In the genomic region with DNA sequence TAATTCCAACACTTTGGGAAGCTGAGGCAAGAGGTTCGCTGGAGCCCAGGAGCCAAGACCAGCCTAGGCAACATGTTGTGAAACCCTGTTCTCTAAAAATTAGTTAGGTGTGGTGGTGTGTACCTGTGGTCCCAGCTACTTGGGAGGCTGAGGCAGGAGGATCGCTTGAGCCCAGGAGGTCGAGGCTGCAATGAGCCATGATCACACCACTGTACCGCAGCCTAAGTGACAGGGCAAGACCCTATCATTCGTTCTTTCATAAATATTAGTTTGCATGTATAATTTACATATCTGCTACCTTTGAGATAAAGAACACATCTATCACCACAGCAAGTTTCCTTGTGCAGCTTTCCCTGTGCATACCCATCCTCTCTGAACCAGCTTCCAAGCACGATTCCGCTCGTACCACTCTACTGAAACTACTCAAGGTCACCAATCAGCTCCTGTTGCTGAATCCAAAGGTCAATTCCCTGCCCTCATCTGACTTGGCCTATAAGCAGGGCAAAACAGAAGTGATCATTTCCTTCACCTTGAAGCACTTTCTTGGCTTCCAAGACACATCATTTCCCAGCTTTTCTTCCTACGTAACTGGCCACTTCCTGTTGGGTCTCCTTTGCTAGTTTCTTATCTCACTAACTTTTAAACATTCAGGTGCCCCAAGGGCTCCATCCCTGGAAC, we compare ENCODE assay signal across 22 cellular contexts. TPM values are rescaled to one million over a fixed set of nuclear protein-coding genes. Genes with fewer than 3 reads are reported as not detected.
DNase-seq lines count a peak whose midpoint lies in the region; ATAC-seq, FAIRE-seq and TF ChIP-seq lines count a peak whose summit lies in the region.
"Had no signal": no experiment of that assay in that cellular context is flagged by ENCODE, and none has a peak within 500 bp of the region (broad histone marks: within the 10 kb centered on the region; RNA-seq: fewer than 3 reads in every experiment).

No MANE protein-coding gene starts in this region.

- peaks cover 7% of the 10 kb centered on the region for H3K36me3 Mint-ChIP-seq in activated CD4-positive, alpha-beta memory T cell treated with anti-CD3 and anti-CD28 coated beads for 36 hours
- peaks cover 19% of the 10 kb centered on the region for H3K36me3 Mint-ChIP-seq in activated CD4-positive, alpha-beta memory T cell treated with anti-CD3 and anti-CD28 coated beads, Interleukin-2, amount 10 ng/mL, durations not matched to agents 7 days and 5 days (ENCODE audit: low read depth)
- H3K36me3 Mint-ChIP-seq in T-cell: peaks cover 12% of the 10 kb centered on the region
- H3K36me3 Mint-ChIP-seq in endodermal cell (ENCODE audit: low read depth): peaks cover 28% of the 10 kb centered on the region

- no peak for FAIRE-seq in small intestine (lab: Jason Lieb, UNC)
- FAIRE-seq: A549, HTR-8/SVneo, TTC549 had no signal

- TF ChIP-seq CTCF in endodermal cell (conservative IDR thresholded peaks at IDR 0.05): no peak

- H3K27ac Mint-ChIP-seq in activated CD4-positive, alpha-beta memory T cell treated with anti-CD3 and anti-CD28 coated beads for 36 hours: peak overlapping the region; percentile 1
- H3K27ac Mint-ChIP-seq in activated CD4-positive, alpha-beta memory T cell treated with anti-CD3 and anti-CD28 coated beads, Interleukin-2, amount 10 ng/mL, durations not matched to agents 7 days and 5 days: no peak overlapping the region
- H3K27ac Mint-ChIP-seq in T-cell (peak overlapping the region; percentile 13 to 73), endodermal cell (no peak overlapping the region)

- H3K27ac ChIP-seq in endodermal cell (ENCODE audit: low read depth, low read length) (no peak overlapping the region), small intestine (ENCODE audit: low read depth in 1 of 2, low read length in 1 of 2) (peak overlapping the region in 1 of 2 donors; percentile 18)
- H3K27ac ChIP-seq: A549, coronary artery, gastroesophageal sphincter, SJCRH30, tibial artery had no signal

- CTCF ChIA-PET in activated CD4-positive, alpha-beta memory T cell treated with anti-CD3 and anti-CD28 coated beads for 36 hours (lab: Charles Lee): no interaction called here
- CTCF ChIA-PET in activated CD4-positive, alpha-beta memory T cell treated with anti-CD3 and anti-CD28 coated beads, Interleukin-2, amount 10 ng/mL, durations not matched to agents 7 days and 5 days (lab: Charles Lee): no interaction called here
- CTCF ChIA-PET in T-cell (lab: Charles Lee): interaction anchor here in 1 of 2 donors (0.9 kb wide), 1 partner anchor 17 kb away, joined by 3 read pairs; no protein-coding TSS in a partner anchor

- H3K4me3 ChIP-seq in endodermal cell (ENCODE audit: low read length): no peak overlapping the region
- H3K4me3 ChIP-seq in small intestine (ENCODE audit: low read depth in 1 of 2, low read length in 2 of 2): no peak overlapping the region
- H3K4me3 ChIP-seq: A549, coronary artery, gastroesophageal sphincter, SJCRH30, tibial artery had no signal

- no peak overlapping the region for H3K4me3 Mint-ChIP-seq in activated CD4-positive, alpha-beta memory T cell treated with anti-CD3 and anti-CD28 coated beads for 36 hours
- no peak overlapping the region for H3K4me3 Mint-ChIP-seq in activated CD4-positive, alpha-beta memory T cell treated with anti-CD3 and anti-CD28 coated beads, Interleukin-2, amount 10 ng/mL, durations not matched to agents 7 days and 5 days
- H3K4me3 Mint-ChIP-seq in T-cell (peak overlapping the region in 1 of 3 donors; percentile 12), endodermal cell (no peak overlapping the region)

- DNase-seq in activated CD4-positive, alpha-beta memory T cell treated with anti-CD3 and anti-CD28 coated beads for 36 hours: no peak
- DNase-seq in activated CD4-positive, alpha-beta memory T cell treated with anti-CD3 and anti-CD28 coated beads, Interleukin-2, amount 10 ng/mL, durations not matched to agents 7 days and 5 days: no peak
- DNase-seq in T-cell (no peak), endodermal cell (peak; percentile 19), small intestine (peak; percentile 74), NOMO-1 (lab: John Stamatoyannopoulos, UW; ENCODE audit: unreplicated experiment in 2 of 2) (no peak), NCI-H2196 treated with DMSO at 0.1 percent for 48 hours (lab: John Stamatoyannopoulos, UW; ENCODE audit: unreplicated experiment) (no peak), SK-N-DZ (ENCODE audit: low spot score) (no peak)
- DNase-seq: activated CD4-positive, alpha-beta T cell treated with anti-CD3 and anti-CD28 coated beads, Interleukin-2, amount 50 U/mL, for 4 hours; activated effector memory CD4-positive, alpha-beta T cell treated with Interleukin-2 at 50 U/mL for 16 hours; left ventricle myocardium superior; NCI-H1417; NCI-H748 treated with DMSO at 0.1 percent for 48 hours; PC-3; SJCRH30; stimulated activated CD4-positive, alpha-beta T cell treated with anti-CD3 and anti-CD28 coated beads, Interleukin-4, amount 100 ng/mL, for 4 hours; tibial artery had no signal

- H3K9ac ChIP-seq in endodermal cell (ENCODE audit: extremely low read depth, low read length, poor library complexity, severe bottlenecking): no peak overlapping the region

- H3K27me3 Mint-ChIP-seq in activated CD4-positive, alpha-beta memory T cell treated with anti-CD3 and anti-CD28 coated beads for 36 hours: no peaks in the 10 kb centered on the region
- H3K27me3 Mint-ChIP-seq in activated CD4-positive, alpha-beta memory T cell treated with anti-CD3 and anti-CD28 coated beads, Interleukin-2, amount 10 ng/mL, durations not matched to agents 7 days and 5 days: no peaks in the 10 kb centered on the region
- H3K27me3 Mint-ChIP-seq in T-cell: no peaks in the 10 kb centered on the region
- no peaks in the 10 kb centered on the region for H3K27me3 Mint-ChIP-seq in endodermal cell (ENCODE audit: insufficient read depth)

- peaks cover 52% of the 10 kb centered on the region for H3K4me1 Mint-ChIP-seq in activated CD4-positive, alpha-beta memory T cell treated with anti-CD3 and anti-CD28 coated beads for 36 hours (ENCODE audit: low read depth)
- peaks cover 31% of the 10 kb centered on the region for H3K4me1 Mint-ChIP-seq in activated CD4-positive, alpha-beta memory T cell treated with anti-CD3 and anti-CD28 coated beads, Interleukin-2, amount 10 ng/mL, durations not matched to agents 7 days and 5 days
- H3K4me1 Mint-ChIP-seq in T-cell (peaks cover 68 to 73% (median 70%) of the 10 kb centered on the region in 3 donors), endodermal cell (peaks cover 18% of the 10 kb centered on the region)

- WGBS in endodermal cell (ENCODE audit: insufficient coverage in 1 of 2, insufficient read length in 1 of 2), 2 experiments: 84% methylated on average over 8 of the region's 9 CpGs
- 55 to 70% (median 57%) methylated on average over 9 of the region's 9 CpGs for WGBS in small intestine, 3 donors

- POLR2A ChIA-PET in activated CD4-positive, alpha-beta memory T cell treated with anti-CD3 and anti-CD28 coated beads for 36 hours (lab: Charles Lee): interaction anchor here (0.6 kb wide), 1 partner anchor 151 kb away, joined by 3 read pairs; no protein-coding TSS in a partner anchor
- POLR2A ChIA-PET in activated CD4-positive, alpha-beta memory T cell treated with anti-CD3 and anti-CD28 coated beads, Interleukin-2, amount 10 ng/mL, durations not matched to agents 7 days and 5 days (lab: Charles Lee): interaction anchor here (1.8 kb wide), 1 partner anchor 12 kb away, joined by 6 read pairs; no protein-coding TSS in a partner anchor
- POLR2A ChIA-PET in T-cell (lab: Charles Lee): interaction anchor here in 1 of 2 donors (0.7 to 1.1 kb wide), 2 partner anchors 29 to 120 kb away, joined by 3 to 9 read pairs; no protein-coding TSS in a partner anchor

- intact Hi-C loops in activated CD4-positive, alpha-beta memory T cell treated with anti-CD3 and anti-CD28 coated beads for 36 hours (cut with micrococcal nuclease): no loop called here

- H3K4me1 ChIP-seq in endodermal cell (ENCODE audit: control insufficient read depth, insufficient read depth, low read length) (no peaks in the 10 kb centered on the region), small intestine (ENCODE audit: control insufficient read depth in 2 of 2, insufficient read depth in 1 of 2, low read depth in 1 of 2, low read length in 1 of 2) (peaks cover 9 to 12% of the 10 kb centered on the region in 2 donors)

- H3K9me3 ChIP-seq in endodermal cell (ENCODE audit: control insufficient read depth, low read length) (peaks cover 6% of the 10 kb centered on the region), small intestine (ENCODE audit: control insufficient read depth, low read depth) (no peaks in the 10 kb centered on the region)
- H3K9me3 ChIP-seq: gastroesophageal sphincter, SJCRH30, tibial artery had no signal

- peaks cover 4% of the 10 kb centered on the region for H3K36me3 ChIP-seq in endodermal cell (ENCODE audit: control insufficient read depth, insufficient read depth, low read length)
- no peaks in the 10 kb centered on the region for H3K36me3 ChIP-seq in small intestine (ENCODE audit: control insufficient read depth in 2 of 2, insufficient read depth in 2 of 2, low read length in 2 of 2)
- H3K36me3 ChIP-seq: gastroesophageal sphincter, tibial artery had no signal

- H3K9me3 Mint-ChIP-seq in activated CD4-positive, alpha-beta memory T cell treated with anti-CD3 and anti-CD28 coated beads for 36 hours: peaks cover 2% of the 10 kb centered on the region
- no peaks in the 10 kb centered on the region for H3K9me3 Mint-ChIP-seq in activated CD4-positive, alpha-beta memory T cell treated with anti-CD3 and anti-CD28 coated beads, Interleukin-2, amount 10 ng/mL, durations not matched to agents 7 days and 5 days
- H3K9me3 Mint-ChIP-seq in T-cell: no peaks in the 10 kb centered on the region
- peaks cover 10% of the 10 kb centered on the region for H3K9me3 Mint-ChIP-seq in endodermal cell

- H3K27me3 ChIP-seq in endodermal cell (ENCODE audit: control insufficient read depth, insufficient read depth, low read length, poor library complexity, severe bottlenecking) (no peaks in the 10 kb centered on the region), small intestine (ENCODE audit: control insufficient read depth in 2 of 2, insufficient read depth in 2 of 2, low read length in 2 of 2) (no peaks in the 10 kb centered on the region)
- H3K27me3 ChIP-seq: gastroesophageal sphincter, SJCRH30, tibial artery had no signal

- ATAC-seq in T-cell (replicated peaks in 1 of 4): no peak
- ATAC-seq: A549, gastroesophageal sphincter, left ventricle myocardium superior, PC-3 had no signal

RNA-seq across cellular contexts. Expression of gene GRB2, which starts 49.1 kb away (rescaled TPM):
- 100 to 1,000 TPM; 174 to 182 TPM for total RNA-seq in activated CD4-positive, alpha-beta memory T cell treated with anti-CD3 and anti-CD28 coated beads for 36 hours
- 100 to 1,000 TPM; 130 to 132 TPM for total RNA-seq in activated CD4-positive, alpha-beta memory T cell treated with anti-CD3 and anti-CD28 coated beads, Interleukin-2, amount 10 ng/mL, durations not matched to agents 7 days and 5 days
- total RNA-seq in T-cell (100 to 1,000 TPM; 103 to 133 (median 130) TPM), endodermal cell (10 to 100 TPM; 85.5 to 86.6 TPM)
- 68.0 TPM for polyA plus RNA-seq in endodermal cell (2013, experiment 1 of 2)
- polyA plus RNA-seq in endodermal cell (2013, experiment 2 of 2): 56.4 TPM
- polyA plus RNA-seq in small intestine: 10 to 100 TPM; 65.6 to 73.5 (median 66.2) TPM
- polyA plus RNA-seq in SK-N-DZ (2014; cell fraction: cytosol; rRNA removed): 115 and 116 TPM in 2 replicates
- 37.0 and 61.0 TPM in 2 replicates for polyA plus RNA-seq in SK-N-DZ (2014; cell fraction: nucleus; rRNA removed)

Comparison
In these comparisons a context has a peak if more than half of its experiments do, and no peak if none do; other contexts are left out.
1. H3K27ac Mint-ChIP-seq: peak in activated CD4-positive, alpha-beta memory T cell treated with anti-CD3 and anti-CD28 coated beads for 36 hours (single experiment) and T-cell (2 of 2); none in activated CD4-positive, alpha-beta memory T cell treated with anti-CD3 and anti-CD28 coated beads, Interleukin-2, amount 10 ng/mL, durations not matched to agents 7 days and 5 days (single experiment) and endodermal cell (single experiment).
2. DNase-seq: peak in endodermal cell (single experiment) and small intestine (single experiment); none in activated CD4-positive, alpha-beta memory T cell treated with anti-CD3 and anti-CD28 coated beads for 36 hours (single experiment), activated CD4-positive, alpha-beta memory T cell treated with anti-CD3 and anti-CD28 coated beads, Interleukin-2, amount 10 ng/mL, durations not matched to agents 7 days and 5 days (single experiment), T-cell (0 of 34), NOMO-1 (0 of 2), NCI-H2196 treated with DMSO at 0.1 percent for 48 hours (single experiment) and SK-N-DZ (single experiment).